ENCODE assay signal across 17 cellular contexts in genomic region chr1:154966111-154966510, GRCh38. TPM values are rescaled to one million over a fixed set of nuclear protein-coding genes. Genes with fewer than 3 reads are reported as not detected.
A peak's percentile ranks its signal among the peaks of the same experiment; 100 is the strongest.
DNase-seq lines count a peak whose midpoint lies in the region; ATAC-seq, FAIRE-seq and TF ChIP-seq lines count a peak whose summit lies in the region.
"Had no signal": no experiment of that assay in that cellular context is flagged by ENCODE, and none has a peak within 500 bp of the region (broad histone marks: within the 10 kb centered on the region; RNA-seq: fewer than 3 reads in every experiment).

No MANE protein-coding gene starts in this region.

- intact Hi-C loops in mucosa of descending colon (cut with DNase I, micrococcal nuclease) = loop anchor here in 1 of 2 donors (10.0 kb wide), 1 partner anchor 49 kb away; no protein-coding TSS in a partner anchor

- H3K4me1 ChIP-seq in astrocyte (ENCODE audit: insufficient read depth, low read length) = peaks cover 32% of the 10 kb centered on the region
- H3K4me1 ChIP-seq in mucosa of descending colon (ENCODE audit: low read depth) = peaks cover 22% of the 10 kb centered on the region
- peaks cover 6 to 63% (median 48%) of the 10 kb centered on the region in 5 donors for H3K4me1 ChIP-seq in subcutaneous abdominal adipose tissue (ENCODE audit: control insufficient read depth in 5 of 5, insufficient read depth in 5 of 5, low read length in 5 of 5)

- no peak for TF ChIP-seq CTCF in astrocyte (IDR thresholded peaks at IDR 0.05; ENCODE audit: insufficient read depth, low read depth, low read length)
- no peak for TF ChIP-seq CTCF in mucosa of descending colon (IDR thresholded peaks at IDR 0.05)

- no peaks in the 10 kb centered on the region for H3K27me3 Mint-ChIP-seq in activated T-cell treated with anti-CD3 and anti-CD28 coated beads, Interleukin-2, amount 50 U/mL, for 24 hours
- H3K27me3 Mint-ChIP-seq in astrocyte (ENCODE audit: low read depth, unreplicated experiment) = no peaks in the 10 kb centered on the region

- H3K36me3 Mint-ChIP-seq in activated T-cell treated with anti-CD3 and anti-CD28 coated beads, Interleukin-2, amount 50 U/mL, for 24 hours (ENCODE audit: low read depth) = peaks cover 83% of the 10 kb centered on the region
- peaks cover 16% of the 10 kb centered on the region for H3K36me3 Mint-ChIP-seq in astrocyte (ENCODE audit: low read depth, unreplicated experiment)

- no peak for DNase-seq in activated T-cell treated with anti-CD3 and anti-CD28 coated beads, Interleukin-2, amount 50 U/mL, for 24 hours
- DNase-seq in activated T-cell treated with anti-CD3 and anti-CD28 coated beads, Interleukin-2, amount 50 U/mL, for 48 hours = no peak
- no peak for DNase-seq in astrocyte (ENCODE audit: low read depth)
- peak in 2 of 3 donors; percentile 21 to 45 for DNase-seq in mucosa of descending colon
- DNase-seq in hepatic stellate cell (ENCODE audit: low spot score) = no peak
- no peak for DNase-seq in MG63
- DNase-seq: GDM1, HCEC 1CT, MV-4-11, NCI-H1417, NCI-H1930, NCI-H774, RPMI8226 had no signal

- no peak overlapping the region for H3K9ac ChIP-seq in astrocyte (ENCODE audit: low read length)
- H3K9ac ChIP-seq in subcutaneous abdominal adipose tissue (ENCODE audit: low read length in 5 of 5) = peak overlapping the region in 1 of 5 donors; percentile 16

- H3K27me3 ChIP-seq in astrocyte (ENCODE audit: insufficient read depth, low read length) (no peaks in the 10 kb centered on the region), subcutaneous abdominal adipose tissue (ENCODE audit: control insufficient read depth in 5 of 5, insufficient read depth in 4 of 5, low read length in 5 of 5) (no peaks in the 10 kb centered on the region), MG63 (no peaks in the 10 kb centered on the region)

- peaks cover 74% of the 10 kb centered on the region for H3K79me2 ChIP-seq in astrocyte (ENCODE audit: insufficient read depth, low read length)

- no peak overlapping the region for H3K4me3 Mint-ChIP-seq in activated T-cell treated with anti-CD3 and anti-CD28 coated beads, Interleukin-2, amount 50 U/mL, for 24 hours
- H3K4me3 Mint-ChIP-seq in astrocyte (ENCODE audit: unreplicated experiment) = peak overlapping the region; percentile 66

- H3K27ac ChIP-seq in astrocyte (ENCODE audit: low read depth, low read length) = no peak overlapping the region
- H3K27ac ChIP-seq in subcutaneous abdominal adipose tissue (ENCODE audit: low read depth, low read length) = peak overlapping the region; percentile 97
- H3K27ac ChIP-seq: C4-2B had no signal

- no peak overlapping the region for H2AFZ ChIP-seq in astrocyte (ENCODE audit: low read depth, low read length)

- ATAC-seq in mucosa of descending colon = no peak
- ATAC-seq: A549, GM12878 had no signal

- peaks cover 74% of the 10 kb centered on the region for H4K20me1 ChIP-seq in astrocyte (ENCODE audit: insufficient read depth, low read length)

- no peaks in the 10 kb centered on the region for H3K9me3 ChIP-seq in astrocyte (ENCODE audit: insufficient read depth, low read depth, low read length)
- H3K9me3 ChIP-seq in mucosa of descending colon = no peaks in the 10 kb centered on the region
- no peaks in the 10 kb centered on the region for H3K9me3 ChIP-seq in subcutaneous abdominal adipose tissue (ENCODE audit: control insufficient read depth in 5 of 5, low read length in 5 of 5)
- no peaks in the 10 kb centered on the region for H3K9me3 ChIP-seq in MG63
- H3K9me3 ChIP-seq: A549 had no signal

- peak overlapping the region; percentile 29 for H3K27ac Mint-ChIP-seq in activated T-cell treated with anti-CD3 and anti-CD28 coated beads, Interleukin-2, amount 50 U/mL, for 24 hours
- peak overlapping the region; percentile 26 for H3K27ac Mint-ChIP-seq in astrocyte (ENCODE audit: unreplicated experiment)

- H3K36me3 ChIP-seq in astrocyte (ENCODE audit: insufficient read depth, low read length) = peaks cover 44% of the 10 kb centered on the region
- H3K36me3 ChIP-seq in mucosa of descending colon (ENCODE audit: low read depth) = no peaks in the 10 kb centered on the region
- H3K36me3 ChIP-seq in subcutaneous abdominal adipose tissue (ENCODE audit: control insufficient read depth in 5 of 5, insufficient read depth in 5 of 5, low read length in 5 of 5) = peaks cover 0 to 63% (median 58%) of the 10 kb centered on the region in 5 donors
- H3K36me3 ChIP-seq in MG63 = peaks cover 87% of the 10 kb centered on the region

- H3K4me1 Mint-ChIP-seq in activated T-cell treated with anti-CD3 and anti-CD28 coated beads, Interleukin-2, amount 50 U/mL, for 24 hours (ENCODE audit: low read depth) = peaks cover 36% of the 10 kb centered on the region
- H3K4me1 Mint-ChIP-seq in astrocyte (ENCODE audit: low read depth, unreplicated experiment) = peaks cover 31% of the 10 kb centered on the region

- H3K4me3 ChIP-seq in astrocyte (ENCODE audit: insufficient read depth, low read depth, low read length) (no peak overlapping the region), mucosa of descending colon (no peak overlapping the region), subcutaneous abdominal adipose tissue (ENCODE audit: low read depth in 1 of 5, low read length in 5 of 5) (no peak overlapping the region), MG63 (no peak overlapping the region)
- H3K4me3 ChIP-seq: A549, GM12878 had no signal

- H3K4me2 ChIP-seq in astrocyte (ENCODE audit: low read length) = peak overlapping the region; percentile 94
- H3K4me2 ChIP-seq: A549 had no signal

- FAIRE-seq in astrocyte (lab: Jason Lieb, UNC) = no peak
- FAIRE-seq: A549, GM12878 had no signal

- H3K9me3 Mint-ChIP-seq in activated T-cell treated with anti-CD3 and anti-CD28 coated beads, Interleukin-2, amount 50 U/mL, for 24 hours = no peaks in the 10 kb centered on the region
- no peaks in the 10 kb centered on the region for H3K9me3 Mint-ChIP-seq in astrocyte (ENCODE audit: unreplicated experiment)

RNA-seq across cellular contexts. Expression of gene SHC1, which starts 4.4 kb away (rescaled TPM):
- total RNA-seq in astrocyte (391 and 397 TPM in 2 replicates), mucosa of descending colon (100 to 1,000 TPM in 2 of 3 donors, 10 to 100 TPM in 1; 92.7 to 130 (median 122) TPM)
- 140 and 175 TPM in 2 replicates for total RNA-seq in MG63 (2014; rRNA removed; shearing (Covaris generic); ENCODE audit: low replicate concordance)

RNA-seq across cellular contexts. Expression of gene PYGO2, which starts 4.5 kb away (rescaled TPM):
- total RNA-seq in astrocyte (20.0 and 21.8 TPM in 2 replicates), mucosa of descending colon (10 to 100 TPM; 22.8 to 34.3 (median 25.8) TPM)
- 10.3 and 16.2 TPM in 2 replicates for total RNA-seq in MG63 (2014; rRNA removed; shearing (Covaris generic); ENCODE audit: low replicate concordance)

RNA-seq across cellular contexts. Expression of gene CKS1B, which starts 8.4 kb away (rescaled TPM):
- total RNA-seq in astrocyte (36.5 and 37.9 TPM in 2 replicates), mucosa of descending colon (10 to 100 TPM; 26.8 to 52.4 (median 29.3) TPM)
- 124 and 222 TPM in 2 replicates for total RNA-seq in MG63 (2014; rRNA removed; shearing (Covaris generic); ENCODE audit: low replicate concordance)

RNA-seq across cellular contexts. Expression of gene PBXIP1, which starts 10.2 kb away (rescaled TPM):
- 89.2 and 96.4 TPM in 2 replicates for total RNA-seq in astrocyte
- 100 to 1,000 TPM in 1 of 3 donors, 10 to 100 TPM in 2; 35.6 to 146 (median 49.4) TPM for total RNA-seq in mucosa of descending colon
- 6.9 and 16.0 TPM in 2 replicates for total RNA-seq in MG63 (2014; rRNA removed; shearing (Covaris generic); ENCODE audit: low replicate concordance)

RNA-seq across cellular contexts. Expression of gene FLAD1, which starts 17.0 kb away (rescaled TPM):
- total RNA-seq in astrocyte = 46.6 and 51.5 TPM in 2 replicates
- 10 to 100 TPM; 28.4 to 40.4 (median 31.2) TPM for total RNA-seq in mucosa of descending colon
- 39.6 and 49.6 TPM in 2 replicates for total RNA-seq in MG63 (2014; rRNA removed; shearing (Covaris generic); ENCODE audit: low replicate concordance)

Comparison
In these comparisons a context has a peak if more than half of its experiments do, and no peak if none do; other contexts are left out.
1. DNase-seq: peak in mucosa of descending colon (2 of 3); none in activated T-cell treated with anti-CD3 and anti-CD28 coated beads, Interleukin-2, amount 50 U/mL, for 24 hours (single experiment), activated T-cell treated with anti-CD3 and anti-CD28 coated beads, Interleukin-2, amount 50 U/mL, for 48 hours (0 of 2), astrocyte (single experiment), hepatic stellate cell (single experiment) and MG63 (single experiment).